Comparison of ENCODE assay signal across 14 cellular contexts in genomic region chr1:43296207-43296606, GRCh38. TPM values are rescaled to one million over a fixed set of nuclear protein-coding genes. Genes with fewer than 3 reads are reported as not detected.
DNase-seq lines count a peak whose midpoint lies in the region; ATAC-seq and TF ChIP-seq lines count a peak whose summit lies in the region.
"Had no signal": no experiment of that assay in that cellular context is flagged by ENCODE, and none has a peak within 500 bp of the region (broad histone marks: within the 10 kb centered on the region; RNA-seq: fewer than 3 reads in every experiment).

No MANE protein-coding gene starts in this region.

- H3K27me3 ChIP-seq in layer of hippocampus (ENCODE audit: control insufficient read depth, insufficient read depth, low read length) = no peaks in the 10 kb centered on the region
- no peaks in the 10 kb centered on the region for H3K27me3 ChIP-seq in suprapubic skin
- H3K27me3 ChIP-seq: foreskin keratinocyte had no signal

- no peaks in the 10 kb centered on the region for H3K27me3 Mint-ChIP-seq in activated T-cell treated with anti-CD3 and anti-CD28 coated beads, Interleukin-2, amount 50 U/mL, for 24 hours
- H3K27me3 Mint-ChIP-seq in activated T-cell treated with anti-CD3 and anti-CD28 coated beads, Interleukin-2, amount 50 U/mL, for 4 hours (ENCODE audit: low read depth) = no peaks in the 10 kb centered on the region
- H3K27me3 Mint-ChIP-seq in activated T-helper 1 cell treated with anti-CD3 and anti-CD28 coated beads, Interleukin-12 subunit alpha, Interleukin-12 subunit beta, Interleukin-2, Interleukin-4 antibody, amounts not matched to agents 30 ng/mL and 10 ng/mL and 1 ng/mL, durations not matched to agents 14 hours and 24 hours and 36 hours (ENCODE audit: insufficient read depth) = no peaks in the 10 kb centered on the region

- no peaks in the 10 kb centered on the region for H3K36me3 Mint-ChIP-seq in activated T-cell treated with anti-CD3 and anti-CD28 coated beads, Interleukin-2, amount 50 U/mL, for 24 hours (ENCODE audit: low read depth)
- no peaks in the 10 kb centered on the region for H3K36me3 Mint-ChIP-seq in activated T-cell treated with anti-CD3 and anti-CD28 coated beads, Interleukin-2, amount 50 U/mL, for 4 hours (ENCODE audit: insufficient read depth)
- no peaks in the 10 kb centered on the region for H3K36me3 Mint-ChIP-seq in activated T-helper 1 cell treated with anti-CD3 and anti-CD28 coated beads, Interleukin-12 subunit alpha, Interleukin-12 subunit beta, Interleukin-2, Interleukin-4 antibody, amounts not matched to agents 30 ng/mL and 10 ng/mL and 1 ng/mL, durations not matched to agents 14 hours and 24 hours and 36 hours (ENCODE audit: low read depth)

- no peak overlapping the region for H3K4me3 ChIP-seq in suprapubic skin
- H3K4me3 ChIP-seq: psoas muscle had no signal

- H3K4me1 ChIP-seq in suprapubic skin = peaks cover 36% of the 10 kb centered on the region

- peak overlapping the region; percentile 79 for H3K27ac Mint-ChIP-seq in activated T-cell treated with anti-CD3 and anti-CD28 coated beads, Interleukin-2, amount 50 U/mL, for 24 hours
- H3K27ac Mint-ChIP-seq in activated T-helper 1 cell treated with anti-CD3 and anti-CD28 coated beads, Interleukin-12 subunit alpha, Interleukin-12 subunit beta, Interleukin-2, Interleukin-4 antibody, amounts not matched to agents 30 ng/mL and 10 ng/mL and 1 ng/mL, durations not matched to agents 14 hours and 24 hours and 36 hours = peak overlapping the region; percentile 98

- no peak for ATAC-seq in activated T-cell treated with anti-CD3 and anti-CD28 coated beads, Interleukin-2, amount 50 U/mL, for 4 hours
- ATAC-seq in GM19455 (IDR thresholded peaks at IDR 0.05; ENCODE audit: unreplicated experiment) = no peak
- ATAC-seq: foreskin keratinocyte, Panc1 had no signal

- DNase-seq in activated T-cell treated with anti-CD3 and anti-CD28 coated beads, Interleukin-2, amount 50 U/mL, for 24 hours = no peak
- no peak for DNase-seq in activated T-cell treated with anti-CD3 and anti-CD28 coated beads, Interleukin-2, amount 50 U/mL, for 4 hours
- DNase-seq in activated T-helper 1 cell treated with anti-CD3 and anti-CD28 coated beads, Interleukin-12 subunit alpha, Interleukin-12 subunit beta, Interleukin-2, Interleukin-4 antibody, amounts not matched to agents 30 ng/mL and 10 ng/mL and 1 ng/mL, durations not matched to agents 14 hours and 24 hours and 36 hours (ENCODE audit: low spot score) = no peak
- DNase-seq in suprapubic skin (ENCODE audit: low spot score in 2 of 2) = no peak
- DNase-seq in inferior parietal cortex (ENCODE audit: extremely low spot score) = no peak
- no peak for DNase-seq in occipital lobe (lab: John Stamatoyannopoulos, UW)
- DNase-seq: foreskin keratinocyte, NCI-H2171, psoas muscle had no signal

- H3K4me3 Mint-ChIP-seq in activated T-cell treated with anti-CD3 and anti-CD28 coated beads, Interleukin-2, amount 50 U/mL, for 24 hours = no peak overlapping the region
- no peak overlapping the region for H3K4me3 Mint-ChIP-seq in activated T-cell treated with anti-CD3 and anti-CD28 coated beads, Interleukin-2, amount 50 U/mL, for 4 hours
- no peak overlapping the region for H3K4me3 Mint-ChIP-seq in activated T-helper 1 cell treated with anti-CD3 and anti-CD28 coated beads, Interleukin-12 subunit alpha, Interleukin-12 subunit beta, Interleukin-2, Interleukin-4 antibody, amounts not matched to agents 30 ng/mL and 10 ng/mL and 1 ng/mL, durations not matched to agents 14 hours and 24 hours and 36 hours

- H3K4me1 Mint-ChIP-seq in activated T-cell treated with anti-CD3 and anti-CD28 coated beads, Interleukin-2, amount 50 U/mL, for 24 hours (ENCODE audit: low read depth) = peaks cover 22% of the 10 kb centered on the region
- peaks cover 15% of the 10 kb centered on the region for H3K4me1 Mint-ChIP-seq in activated T-cell treated with anti-CD3 and anti-CD28 coated beads, Interleukin-2, amount 50 U/mL, for 4 hours (ENCODE audit: low read depth)
- H3K4me1 Mint-ChIP-seq in activated T-helper 1 cell treated with anti-CD3 and anti-CD28 coated beads, Interleukin-12 subunit alpha, Interleukin-12 subunit beta, Interleukin-2, Interleukin-4 antibody, amounts not matched to agents 30 ng/mL and 10 ng/mL and 1 ng/mL, durations not matched to agents 14 hours and 24 hours and 36 hours (ENCODE audit: low read depth) = peaks cover 22% of the 10 kb centered on the region

- no peak for TF ChIP-seq EP300 in suprapubic skin (IDR thresholded peaks at IDR 0.05)

- H3K36me3 ChIP-seq in suprapubic skin = no peaks in the 10 kb centered on the region

- 45% methylated on average over 1 of the region's 1 CpG for WGBS in suprapubic skin

- TF ChIP-seq POLR2A in suprapubic skin (IDR thresholded peaks at IDR 0.05) = no peak

- intact Hi-C loops in activated T-helper 1 cell treated with anti-CD3 and anti-CD28 coated beads, Interleukin-12 subunit alpha, Interleukin-12 subunit beta, Interleukin-2, Interleukin-4 antibody, amounts not matched to agents 30 ng/mL and 10 ng/mL and 1 ng/mL, durations not matched to agents 14 hours and 24 hours and 36 hours (cut with micrococcal nuclease) = no loop called here

- no peaks in the 10 kb centered on the region for H3K9me3 ChIP-seq in suprapubic skin
- H3K9me3 ChIP-seq: psoas muscle had no signal

- no peak for TF ChIP-seq CTCF in suprapubic skin (IDR thresholded peaks at IDR 0.05)

- H3K27ac ChIP-seq in layer of hippocampus (ENCODE audit: low read depth, low read length) = peak overlapping the region; percentile 95
- peak overlapping the region; percentile 73 for H3K27ac ChIP-seq in suprapubic skin
- H3K27ac ChIP-seq: foreskin keratinocyte had no signal

- no peaks in the 10 kb centered on the region for H3K9me3 Mint-ChIP-seq in activated T-cell treated with anti-CD3 and anti-CD28 coated beads, Interleukin-2, amount 50 U/mL, for 24 hours
- no peaks in the 10 kb centered on the region for H3K9me3 Mint-ChIP-seq in activated T-cell treated with anti-CD3 and anti-CD28 coated beads, Interleukin-2, amount 50 U/mL, for 4 hours
- no peaks in the 10 kb centered on the region for H3K9me3 Mint-ChIP-seq in activated T-helper 1 cell treated with anti-CD3 and anti-CD28 coated beads, Interleukin-12 subunit alpha, Interleukin-12 subunit beta, Interleukin-2, Interleukin-4 antibody, amounts not matched to agents 30 ng/mL and 10 ng/mL and 1 ng/mL, durations not matched to agents 14 hours and 24 hours and 36 hours

RNA-seq across cellular contexts. Expression of gene TIE1, which starts 4.6 kb away (rescaled TPM):
- total RNA-seq in activated T-cell treated with anti-CD3 and anti-CD28 coated beads, Interleukin-2, amount 50 U/mL, for 4 hours = under 1 TPM; 0.18 to 0.27 (median 0.24) TPM
- total RNA-seq in activated T-helper 1 cell treated with anti-CD3 and anti-CD28 coated beads, Interleukin-12 subunit alpha, Interleukin-12 subunit beta, Interleukin-2, Interleukin-4 antibody, amounts not matched to agents 30 ng/mL and 10 ng/mL and 1 ng/mL, durations not matched to agents 14 hours and 24 hours and 36 hours = 0.36 and 0.64 TPM in 2 replicates
- total RNA-seq in suprapubic skin (10 to 100 TPM in 3 of 4 donors, 1 to 10 TPM in 1; 5.4 to 19.0 (median 11.3) TPM), occipital lobe (7.0 TPM)
- total RNA-seq: foreskin keratinocyte had no signal

RNA-seq across cellular contexts. Expression of gene C1orf210, which starts 10.8 kb away (rescaled TPM):
- total RNA-seq in activated T-cell treated with anti-CD3 and anti-CD28 coated beads, Interleukin-2, amount 50 U/mL, for 4 hours = not detected
- not detected in 2 replicates for total RNA-seq in activated T-helper 1 cell treated with anti-CD3 and anti-CD28 coated beads, Interleukin-12 subunit alpha, Interleukin-12 subunit beta, Interleukin-2, Interleukin-4 antibody, amounts not matched to agents 30 ng/mL and 10 ng/mL and 1 ng/mL, durations not matched to agents 14 hours and 24 hours and 36 hours
- total RNA-seq in suprapubic skin (10 to 100 TPM in 3 of 4 donors, 1 to 10 TPM in 1; 4.3 to 20.9 (median 16.0) TPM), occipital lobe (not detected)
- total RNA-seq: Daoy, psoas muscle had no signal

RNA-seq across cellular contexts. Expression of gene TMEM125, which starts 26.4 kb away (rescaled TPM):
- total RNA-seq in activated T-cell treated with anti-CD3 and anti-CD28 coated beads, Interleukin-2, amount 50 U/mL, for 4 hours = not detected
- total RNA-seq in activated T-helper 1 cell treated with anti-CD3 and anti-CD28 coated beads, Interleukin-12 subunit alpha, Interleukin-12 subunit beta, Interleukin-2, Interleukin-4 antibody, amounts not matched to agents 30 ng/mL and 10 ng/mL and 1 ng/mL, durations not matched to agents 14 hours and 24 hours and 36 hours = not detected in 2 replicates
- total RNA-seq in suprapubic skin = 10 to 100 TPM in 2 of 4 donors, 1 to 10 TPM in 2; 5.7 to 27.1 (median 14.8) TPM
- 0.78 TPM for total RNA-seq in occipital lobe
- total RNA-seq: Daoy, psoas muscle, subcutaneous adipose tissue had no signal

RNA-seq across cellular contexts. Expression of gene MPL, which starts 41.4 kb away (rescaled TPM):
- not detected for total RNA-seq in activated T-cell treated with anti-CD3 and anti-CD28 coated beads, Interleukin-2, amount 50 U/mL, for 4 hours
- not detected in 2 replicates for total RNA-seq in activated T-helper 1 cell treated with anti-CD3 and anti-CD28 coated beads, Interleukin-12 subunit alpha, Interleukin-12 subunit beta, Interleukin-2, Interleukin-4 antibody, amounts not matched to agents 30 ng/mL and 10 ng/mL and 1 ng/mL, durations not matched to agents 14 hours and 24 hours and 36 hours
- total RNA-seq in suprapubic skin (not detected), occipital lobe (not detected)
- total RNA-seq: foreskin keratinocyte had no signal
